Comparison of ENCODE assay signal across 2 cellular contexts in genomic region chr16:87108278-87108677, GRCh38.
TF ChIP-seq lines count a peak whose summit lies in the region.

No MANE protein-coding gene starts in this region.

TF ChIP-seq in A549, 52 proteins besides CTCF, POLR2A, EP300 and RAD21:
- TF ChIP-seq MAFK (IDR thresholded peaks at IDR 0.05; ENCODE audit: partially characterized antibody) (peak; percentile 75), TFCP2L1 (CRISPR knock-in tag; IDR thresholded peaks at IDR 0.05) (no peak)

TF ChIP-seq in K562, 482 proteins besides CTCF, POLR2A, EP300 and RAD21:
- no peak for TF ChIP-seq TAF1 (IDR thresholded peaks at IDR 0.05; ENCODE audit: control insufficient read depth, extremely low read depth, insufficient read depth, low read length, severe bottlenecking)
- TF ChIP-seq ZNF444 (CRISPR knock-in tag; IDR thresholded peaks at IDR 0.05): no peak
- TF ChIP-seq DACH1 (IDR thresholded peaks at IDR 0.05; ENCODE audit: partially characterized antibody): no peak
- TF ChIP-seq CHCHD3 (CRISPR knock-in tag; IDR thresholded peaks at IDR 0.05): no peak
- no peak for TF ChIP-seq ZNF644 (tag; IDR thresholded peaks at IDR 0.05; ENCODE audit: low read depth)
- TF ChIP-seq ZSCAN32 (CRISPR knock-in tag; IDR thresholded peaks at IDR 0.05): no peak
- TF ChIP-seq ZNF316 (IDR thresholded peaks at IDR 0.05): peak; percentile 71; the same call in 1 of the 2 replicates
- peak; percentile 33; the same call in 1 of the 2 replicates for TF ChIP-seq MAFF (IDR thresholded peaks at IDR 0.05; ENCODE audit: low read length)
- TF ChIP-seq, protein P1, sequence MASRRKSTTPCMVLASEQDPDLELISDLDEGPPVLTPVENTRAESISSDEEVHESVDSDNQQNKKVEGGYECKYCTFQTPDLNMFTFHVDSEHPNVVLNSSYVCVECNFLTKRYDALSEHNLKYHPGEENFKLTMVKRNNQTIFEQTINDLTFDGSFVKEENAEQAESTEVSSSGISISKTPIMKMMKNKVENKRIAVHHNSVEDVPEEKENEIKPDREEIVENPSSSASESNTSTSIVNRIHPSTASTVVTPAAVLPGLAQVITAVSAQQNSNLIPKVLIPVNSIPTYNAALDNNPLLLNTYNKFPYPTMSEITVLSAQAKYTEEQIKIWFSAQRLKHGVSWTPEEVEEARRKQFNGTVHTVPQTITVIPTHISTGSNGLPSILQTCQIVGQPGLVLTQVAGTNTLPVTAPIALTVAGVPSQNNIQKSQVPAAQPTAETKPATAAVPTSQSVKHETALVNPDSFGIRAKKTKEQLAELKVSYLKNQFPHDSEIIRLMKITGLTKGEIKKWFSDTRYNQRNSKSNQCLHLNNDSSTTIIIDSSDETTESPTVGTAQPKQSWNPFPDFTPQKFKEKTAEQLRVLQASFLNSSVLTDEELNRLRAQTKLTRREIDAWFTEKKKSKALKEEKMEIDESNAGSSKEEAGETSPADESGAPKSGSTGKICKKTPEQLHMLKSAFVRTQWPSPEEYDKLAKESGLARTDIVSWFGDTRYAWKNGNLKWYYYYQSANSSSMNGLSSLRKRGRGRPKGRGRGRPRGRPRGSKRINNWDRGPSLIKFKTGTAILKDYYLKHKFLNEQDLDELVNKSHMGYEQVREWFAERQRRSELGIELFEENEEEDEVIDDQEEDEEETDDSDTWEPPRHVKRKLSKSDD (conservative IDR thresholded peaks at IDR 0.05; ENCODE audit: low read length): no peak
- no peak for TF ChIP-seq SIRT6 (IDR thresholded peaks at IDR 0.05; ENCODE audit: low read depth, low read length)
- TF ChIP-seq FOXJ3 (CRISPR knock-in tag; IDR thresholded peaks at IDR 0.05): no peak
- TF ChIP-seq, protein P2, sequence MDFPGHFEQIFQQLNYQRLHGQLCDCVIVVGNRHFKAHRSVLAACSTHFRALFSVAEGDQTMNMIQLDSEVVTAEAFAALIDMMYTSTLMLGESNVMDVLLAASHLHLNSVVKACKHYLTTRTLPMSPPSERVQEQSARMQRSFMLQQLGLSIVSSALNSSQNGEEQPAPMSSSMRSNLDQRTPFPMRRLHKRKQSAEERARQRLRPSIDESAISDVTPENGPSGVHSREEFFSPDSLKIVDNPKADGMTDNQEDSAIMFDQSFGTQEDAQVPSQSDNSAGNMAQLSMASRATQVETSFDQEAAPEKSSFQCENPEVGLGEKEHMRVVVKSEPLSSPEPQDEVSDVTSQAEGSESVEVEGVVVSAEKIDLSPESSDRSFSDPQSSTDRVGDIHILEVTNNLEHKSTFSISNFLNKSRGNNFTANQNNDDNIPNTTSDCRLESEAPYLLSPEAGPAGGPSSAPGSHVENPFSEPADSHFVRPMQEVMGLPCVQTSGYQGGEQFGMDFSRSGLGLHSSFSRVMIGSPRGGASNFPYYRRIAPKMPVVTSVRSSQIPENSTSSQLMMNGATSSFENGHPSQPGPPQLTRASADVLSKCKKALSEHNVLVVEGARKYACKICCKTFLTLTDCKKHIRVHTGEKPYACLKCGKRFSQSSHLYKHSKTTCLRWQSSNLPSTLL (IDR thresholded peaks at IDR 0.05): no peak
- TF ChIP-seq MAFG (tag; conservative IDR thresholded peaks at IDR 0.05): peak; percentile 32; the same call in 1 of the 2 replicates
- TF ChIP-seq SMARCB1 (IDR thresholded peaks at IDR 0.05; ENCODE audit: insufficient read length, low read depth): no peak
- peak; percentile 35; the same call in 1 of the 2 replicates for TF ChIP-seq C11orf30 (IDR thresholded peaks at IDR 0.05; ENCODE audit: low read depth)
- TF ChIP-seq CHD2 (IDR thresholded peaks at IDR 0.05; ENCODE audit: low read depth, low read length): no peak
- no peak for TF ChIP-seq KLF6 (CRISPR knock-in tag; IDR thresholded peaks at IDR 0.05; ENCODE audit: borderline replicate concordance)
- TF ChIP-seq, protein P3, sequence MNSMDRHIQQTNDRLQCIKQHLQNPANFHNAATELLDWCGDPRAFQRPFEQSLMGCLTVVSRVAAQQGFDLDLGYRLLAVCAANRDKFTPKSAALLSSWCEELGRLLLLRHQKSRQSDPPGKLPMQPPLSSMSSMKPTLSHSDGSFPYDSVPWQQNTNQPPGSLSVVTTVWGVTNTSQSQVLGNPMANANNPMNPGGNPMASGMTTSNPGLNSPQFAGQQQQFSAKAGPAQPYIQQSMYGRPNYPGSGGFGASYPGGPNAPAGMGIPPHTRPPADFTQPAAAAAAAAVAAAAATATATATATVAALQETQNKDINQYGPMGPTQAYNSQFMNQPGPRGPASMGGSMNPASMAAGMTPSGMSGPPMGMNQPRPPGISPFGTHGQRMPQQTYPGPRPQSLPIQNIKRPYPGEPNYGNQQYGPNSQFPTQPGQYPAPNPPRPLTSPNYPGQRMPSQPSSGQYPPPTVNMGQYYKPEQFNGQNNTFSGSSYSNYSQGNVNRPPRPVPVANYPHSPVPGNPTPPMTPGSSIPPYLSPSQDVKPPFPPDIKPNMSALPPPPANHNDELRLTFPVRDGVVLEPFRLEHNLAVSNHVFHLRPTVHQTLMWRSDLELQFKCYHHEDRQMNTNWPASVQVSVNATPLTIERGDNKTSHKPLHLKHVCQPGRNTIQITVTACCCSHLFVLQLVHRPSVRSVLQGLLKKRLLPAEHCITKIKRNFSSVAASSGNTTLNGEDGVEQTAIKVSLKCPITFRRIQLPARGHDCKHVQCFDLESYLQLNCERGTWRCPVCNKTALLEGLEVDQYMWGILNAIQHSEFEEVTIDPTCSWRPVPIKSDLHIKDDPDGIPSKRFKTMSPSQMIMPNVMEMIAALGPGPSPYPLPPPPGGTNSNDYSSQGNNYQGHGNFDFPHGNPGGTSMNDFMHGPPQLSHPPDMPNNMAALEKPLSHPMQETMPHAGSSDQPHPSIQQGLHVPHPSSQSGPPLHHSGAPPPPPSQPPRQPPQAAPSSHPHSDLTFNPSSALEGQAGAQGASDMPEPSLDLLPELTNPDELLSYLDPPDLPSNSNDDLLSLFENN (IDR thresholded peaks at IDR 0.05; ENCODE audit: low read depth in 2 of 2, low read length in 2 of 2): no peak
